Comparison of ENCODE assay signal across 6 cellular contexts in the genomic region with DNA sequence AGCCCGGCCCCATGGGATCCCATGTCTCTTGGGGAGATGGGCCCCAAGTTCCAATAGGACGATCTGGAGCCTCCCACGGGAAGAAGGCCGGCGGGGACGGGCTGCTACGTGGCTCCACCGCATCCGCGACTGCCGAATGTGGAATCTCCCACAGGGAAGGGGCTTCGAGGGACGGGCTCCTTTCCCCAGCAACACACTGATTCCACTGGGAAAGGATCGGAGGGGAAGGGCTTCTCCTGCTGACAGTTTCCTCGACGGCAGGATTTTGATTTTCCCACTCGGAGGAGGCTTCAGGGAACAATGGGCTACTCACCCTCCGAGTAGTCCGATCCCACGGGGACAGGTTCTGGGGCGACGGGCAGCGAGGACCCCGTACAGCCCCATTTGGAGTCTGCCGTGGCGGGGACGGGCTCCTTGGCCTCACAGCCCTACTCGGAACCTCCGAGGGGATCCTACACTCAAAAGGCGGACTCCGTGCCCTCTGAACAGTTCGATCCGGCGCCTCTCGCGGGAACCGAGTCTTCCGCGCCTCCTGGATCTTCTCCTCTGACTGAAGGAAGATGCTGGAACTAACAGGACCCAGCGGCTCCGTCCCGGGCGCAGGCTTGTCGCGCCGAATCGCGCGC. TPM values are rescaled to one million over a fixed set of nuclear protein-coding genes. Genes with fewer than 3 reads are reported as not detected.
DNase-seq lines count a peak whose midpoint lies in the region; ATAC-seq and TF ChIP-seq lines count a peak whose summit lies in the region.

No MANE protein-coding gene starts in this region.

- no peaks in the 10 kb centered on the region for H3K9me3 ChIP-seq in BLaER1 treated with 17β-estradiol and CSF1 and Interleukin-3, amounts not matched to agents 10 nM and 100 nM (replicated peaks in 1 of 11)
- H3K9me3 ChIP-seq in Peyer's patch: no peaks in the 10 kb centered on the region
- H3K9me3 ChIP-seq in lung (ENCODE audit: control insufficient read depth in 2 of 2, insufficient read depth in 1 of 2, low read length in 1 of 2): peaks cover 0 to 2% of the 10 kb centered on the region in 2 donors

- ATAC-seq in lung (ENCODE audit: insufficient read depth, low FRiP score) (no peak), GM21360 (IDR thresholded peaks at IDR 0.05; ENCODE audit: unreplicated experiment) (no peak)

- DNase-seq in Peyer's patch (peak in 1 of 3 donors; percentile 59), lung (ENCODE audit: low spot score) (no peak), NCI-H1694 (lab: John Stamatoyannopoulos, UW) (no peak), NCI-H2196 treated with DMSO at 0.1 percent for 48 hours (lab: John Stamatoyannopoulos, UW; ENCODE audit: unreplicated experiment) (no peak)

- H4K20me1 ChIP-seq in BLaER1 treated with 17β-estradiol and CSF1 and Interleukin-3, amounts not matched to agents 10 nM and 100 nM: peaks cover 0 to 31% (median 28%) of the 10 kb centered on the region in 11 experiments; a peak in 18 of 22 replicates

- H3K4me1 ChIP-seq in BLaER1 treated with 17β-estradiol and CSF1 and Interleukin-3, amounts not matched to agents 10 nM and 100 nM: peaks cover 62 to 89% (median 76%) of the 10 kb centered on the region in 10 experiments
- H3K4me1 ChIP-seq in Peyer's patch (peaks cover 0 to 56% (median 19%) of the 10 kb centered on the region in 4 donors), lung (ENCODE audit: control insufficient read depth in 2 of 2, insufficient read depth in 2 of 2, low read length in 2 of 2) (peaks cover under 1 to 23% of the 10 kb centered on the region in 2 donors)

- peak overlapping the region; percentile 90 to 99 (median 97) for H3K4me2 ChIP-seq in BLaER1 treated with 17β-estradiol and CSF1 and Interleukin-3, amounts not matched to agents 10 nM and 100 nM

- peaks cover 0 to 28% (median 23%) of the 10 kb centered on the region in 11 experiments; a peak in 15 of 22 replicates for H3K36me3 ChIP-seq in BLaER1 treated with 17β-estradiol and CSF1 and Interleukin-3, amounts not matched to agents 10 nM and 100 nM
- H3K36me3 ChIP-seq in Peyer's patch: no peaks in the 10 kb centered on the region
- H3K36me3 ChIP-seq in lung (ENCODE audit: control insufficient read depth in 2 of 2, insufficient read depth in 2 of 2, low read length in 2 of 2): no peaks in the 10 kb centered on the region

- TF ChIP-seq CTCF in Peyer's patch (IDR thresholded peaks at IDR 0.05) (no peak), lung (IDR thresholded peaks at IDR 0.05; ENCODE audit: control extremely low read depth, extremely low read depth) (no peak)

- 4 to 15% methylated on average over 49 of the region's 49 CpGs for WGBS in lung, 2 donors

- H3K27me3 ChIP-seq in BLaER1 treated with 17β-estradiol and CSF1 and Interleukin-3, amounts not matched to agents 10 nM and 100 nM: no peaks in the 10 kb centered on the region
- H3K27me3 ChIP-seq in Peyer's patch (peaks cover 0 to 8% of the 10 kb centered on the region in 2 donors), lung (ENCODE audit: control insufficient read depth, insufficient read depth) (no peaks in the 10 kb centered on the region)

- peak overlapping the region; percentile 66 to 100 (median 99); a peak in 21 of 22 replicates for H3K27ac ChIP-seq in BLaER1 treated with 17β-estradiol and CSF1 and Interleukin-3, amounts not matched to agents 10 nM and 100 nM
- peak overlapping the region in 1 of 4 donors; percentile 86 for H3K27ac ChIP-seq in Peyer's patch
- peak overlapping the region in 1 of 2 donors; percentile 93 for H3K27ac ChIP-seq in lung (ENCODE audit: low read depth in 1 of 2, low read length in 1 of 2)

- no peak for TF ChIP-seq POLR2A in Peyer's patch (IDR thresholded peaks at IDR 0.05)

- peak overlapping the region; percentile 63 to 86 (median 76) for H3K4me3 ChIP-seq in BLaER1 treated with 17β-estradiol and CSF1 and Interleukin-3, amounts not matched to agents 10 nM and 100 nM
- H3K4me3 ChIP-seq in Peyer's patch: peak overlapping the region; percentile 48 to 74 (median 54)
- peak overlapping the region; percentile 38 for H3K4me3 ChIP-seq in lung

- peak overlapping the region; percentile 81 to 98 (median 95) for H3K9ac ChIP-seq in BLaER1 treated with 17β-estradiol and CSF1 and Interleukin-3, amounts not matched to agents 10 nM and 100 nM

RNA-seq across cellular contexts. Expression of a gene that starts 1.3 kb away (rescaled TPM):
- total RNA-seq in Peyer's patch (under 1 TPM; 0.18 to 0.94 (median 0.84) TPM), lung (1 to 10 TPM in 1 of 2 donors, under 1 TPM in 1; 0.46 to 2.2 TPM)
- polyA plus RNA-seq in lung: under 1 TPM; 0.33 to 0.98 TPM

RNA-seq across cellular contexts. Expression of a gene that starts 3.9 kb away (rescaled TPM):
- total RNA-seq in Peyer's patch (10 to 100 TPM in 1 of 4 donors, 1 to 10 TPM in 3; 1.4 to 18.2 (median 4.4) TPM), lung (10 to 100 TPM; 12.2 to 14.8 TPM)
- polyA plus RNA-seq in lung: 10 to 100 TPM in 1 of 2 donors, 1 to 10 TPM in 1; 2.5 to 13.4 TPM

RNA-seq across cellular contexts. Expression of a gene that starts 10.3 kb away (rescaled TPM):
- total RNA-seq in Peyer's patch: 10 to 100 TPM in 1 of 4 donors, 1 to 10 TPM in 1, not detected in 2; 3.1 to 11.6 TPM
- total RNA-seq in lung: 1 to 10 TPM; 4.2 to 5.8 TPM
- 10 to 100 TPM in 1 of 2 donors, 1 to 10 TPM in 1; 6.6 to 11.1 TPM for polyA plus RNA-seq in lung

RNA-seq across cellular contexts. Expression of a gene that starts 10.5 kb away (rescaled TPM):
- total RNA-seq in Peyer's patch: 100 to 1,000 TPM in 3 of 4 donors, 1 to 10 TPM in 1; 1.7 to 198 (median 143) TPM
- total RNA-seq in lung: 1 to 10 TPM; 1.3 to 4.4 TPM
- under 1 TPM; 0.30 to 0.32 TPM for polyA plus RNA-seq in lung

RNA-seq across cellular contexts. Expression of a gene that starts 45.7 kb away (rescaled TPM):
- total RNA-seq in Peyer's patch: 10 to 100 TPM in 1 of 4 donors, 1 to 10 TPM in 2, under 1 TPM in 1; 0.35 to 23.9 (median 3.4) TPM
- 1 to 10 TPM; 8.0 to 9.4 TPM for total RNA-seq in lung
- polyA plus RNA-seq in lung: 10 to 100 TPM in 1 of 2 donors, 1 to 10 TPM in 1; 2.2 to 10.7 TPM
